8 cellular contexts compared by ENCODE assay signal in the genomic region with DNA sequence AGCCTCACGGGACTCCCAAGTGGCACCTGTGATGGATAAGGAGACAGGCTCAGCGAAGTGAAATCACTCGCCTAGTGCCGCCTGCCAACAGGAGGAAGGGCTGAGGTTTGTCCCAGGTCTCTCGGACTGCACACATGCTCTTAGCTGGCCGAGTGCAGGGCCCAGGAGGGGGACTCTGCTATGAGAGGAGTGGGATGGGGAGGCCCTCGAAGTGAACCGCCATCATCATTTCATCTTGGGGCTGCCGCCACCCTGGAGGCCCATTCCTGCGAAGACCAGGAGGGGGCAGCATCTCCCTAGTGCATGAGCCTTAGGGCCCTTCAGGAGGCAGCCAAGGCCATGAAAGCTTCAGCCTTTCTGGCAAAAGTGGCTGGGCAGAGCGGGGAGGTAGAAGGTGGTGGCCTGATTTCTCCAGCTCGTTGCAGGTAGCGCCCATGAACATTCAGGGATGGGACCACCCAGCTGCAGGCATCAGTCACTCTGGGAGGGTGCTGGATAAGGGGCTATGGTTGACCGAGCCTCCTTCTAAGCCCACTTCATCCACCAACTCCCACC. TPM values are rescaled to one million over a fixed set of nuclear protein-coding genes. Genes with fewer than 3 reads are reported as not detected.
DNase-seq lines count a peak whose midpoint lies in the region; ATAC-seq and TF ChIP-seq lines count a peak whose summit lies in the region.

No MANE protein-coding gene starts in this region.

- peak overlapping the region; percentile 57 for H3K27ac Mint-ChIP-seq in mesothelial cell of epicardium

- DNase-seq in DMS153 (lab: John Stamatoyannopoulos, UW) (peak; percentile 66), NCI-H774 (lab: John Stamatoyannopoulos, UW) (peak; percentile 60), mesothelial cell of epicardium (ENCODE audit: low spot score in 2 of 2, unreplicated experiment in 2 of 2) (peak; percentile 62 to 90)
- DNase-seq in activated CD8-positive, alpha-beta memory T cell treated with anti-CD3 and anti-CD28 coated beads for 1 hour (ENCODE audit: extremely low read depth in 1 of 2, low read depth in 1 of 2) = peak; percentile 40 to 52
- peak; percentile 37 for DNase-seq in effector CD8-positive, alpha-beta T cell (lab: John Stamatoyannopoulos, UW)
- peak; percentile 61 for DNase-seq in stimulated activated CD8-positive, alpha-beta memory T cell treated with anti-CD3 and anti-CD28 coated beads, Interleukin-7, amount 100 ng/mL, for 24 hours (ENCODE audit: low read depth)

- TF ChIP-seq CTCF in mesothelial cell of epicardium (IDR thresholded peaks at IDR 0.05; ENCODE audit: unreplicated experiment) = peak; percentile 84

- no peak overlapping the region for H3K4me3 Mint-ChIP-seq in mesothelial cell of epicardium

- peak; percentile 55 for ATAC-seq in HG02759 (IDR thresholded peaks at IDR 0.05; ENCODE audit: unreplicated experiment)
- no peak for ATAC-seq in HG03457 (IDR thresholded peaks at IDR 0.05; ENCODE audit: unreplicated experiment)

- peaks cover 2% of the 10 kb centered on the region for H3K36me3 Mint-ChIP-seq in mesothelial cell of epicardium

- H3K27me3 Mint-ChIP-seq in mesothelial cell of epicardium (ENCODE audit: low read depth) = no peaks in the 10 kb centered on the region

- no peaks in the 10 kb centered on the region for H3K9me3 Mint-ChIP-seq in mesothelial cell of epicardium

- H3K4me1 Mint-ChIP-seq in mesothelial cell of epicardium = peaks cover 21% of the 10 kb centered on the region

RNA-seq across cellular contexts. Expression of gene RASSF5, which starts 17.3 kb away (rescaled TPM):
- total RNA-seq in mesothelial cell of epicardium = 6.5 to 7.0 TPM (median 6.8 TPM) in 3 replicates

RNA-seq across cellular contexts. Expression of gene IKBKE, which starts 19.8 kb away (rescaled TPM):
- total RNA-seq in mesothelial cell of epicardium = 7.9 to 8.4 TPM (median 8.2 TPM) in 3 replicates
